In genomic region chr16:89417352-89417751, GRCh38 we compare ENCODE assay signal across 1 cellular context.
TF ChIP-seq lines count a peak whose summit lies in the region.

No MANE protein-coding gene starts in this region.

TF ChIP-seq in GM23338, 12 proteins besides CTCF, POLR2A, EP300 and RAD21 (continued from another document):
- TF ChIP-seq, protein P1, sequence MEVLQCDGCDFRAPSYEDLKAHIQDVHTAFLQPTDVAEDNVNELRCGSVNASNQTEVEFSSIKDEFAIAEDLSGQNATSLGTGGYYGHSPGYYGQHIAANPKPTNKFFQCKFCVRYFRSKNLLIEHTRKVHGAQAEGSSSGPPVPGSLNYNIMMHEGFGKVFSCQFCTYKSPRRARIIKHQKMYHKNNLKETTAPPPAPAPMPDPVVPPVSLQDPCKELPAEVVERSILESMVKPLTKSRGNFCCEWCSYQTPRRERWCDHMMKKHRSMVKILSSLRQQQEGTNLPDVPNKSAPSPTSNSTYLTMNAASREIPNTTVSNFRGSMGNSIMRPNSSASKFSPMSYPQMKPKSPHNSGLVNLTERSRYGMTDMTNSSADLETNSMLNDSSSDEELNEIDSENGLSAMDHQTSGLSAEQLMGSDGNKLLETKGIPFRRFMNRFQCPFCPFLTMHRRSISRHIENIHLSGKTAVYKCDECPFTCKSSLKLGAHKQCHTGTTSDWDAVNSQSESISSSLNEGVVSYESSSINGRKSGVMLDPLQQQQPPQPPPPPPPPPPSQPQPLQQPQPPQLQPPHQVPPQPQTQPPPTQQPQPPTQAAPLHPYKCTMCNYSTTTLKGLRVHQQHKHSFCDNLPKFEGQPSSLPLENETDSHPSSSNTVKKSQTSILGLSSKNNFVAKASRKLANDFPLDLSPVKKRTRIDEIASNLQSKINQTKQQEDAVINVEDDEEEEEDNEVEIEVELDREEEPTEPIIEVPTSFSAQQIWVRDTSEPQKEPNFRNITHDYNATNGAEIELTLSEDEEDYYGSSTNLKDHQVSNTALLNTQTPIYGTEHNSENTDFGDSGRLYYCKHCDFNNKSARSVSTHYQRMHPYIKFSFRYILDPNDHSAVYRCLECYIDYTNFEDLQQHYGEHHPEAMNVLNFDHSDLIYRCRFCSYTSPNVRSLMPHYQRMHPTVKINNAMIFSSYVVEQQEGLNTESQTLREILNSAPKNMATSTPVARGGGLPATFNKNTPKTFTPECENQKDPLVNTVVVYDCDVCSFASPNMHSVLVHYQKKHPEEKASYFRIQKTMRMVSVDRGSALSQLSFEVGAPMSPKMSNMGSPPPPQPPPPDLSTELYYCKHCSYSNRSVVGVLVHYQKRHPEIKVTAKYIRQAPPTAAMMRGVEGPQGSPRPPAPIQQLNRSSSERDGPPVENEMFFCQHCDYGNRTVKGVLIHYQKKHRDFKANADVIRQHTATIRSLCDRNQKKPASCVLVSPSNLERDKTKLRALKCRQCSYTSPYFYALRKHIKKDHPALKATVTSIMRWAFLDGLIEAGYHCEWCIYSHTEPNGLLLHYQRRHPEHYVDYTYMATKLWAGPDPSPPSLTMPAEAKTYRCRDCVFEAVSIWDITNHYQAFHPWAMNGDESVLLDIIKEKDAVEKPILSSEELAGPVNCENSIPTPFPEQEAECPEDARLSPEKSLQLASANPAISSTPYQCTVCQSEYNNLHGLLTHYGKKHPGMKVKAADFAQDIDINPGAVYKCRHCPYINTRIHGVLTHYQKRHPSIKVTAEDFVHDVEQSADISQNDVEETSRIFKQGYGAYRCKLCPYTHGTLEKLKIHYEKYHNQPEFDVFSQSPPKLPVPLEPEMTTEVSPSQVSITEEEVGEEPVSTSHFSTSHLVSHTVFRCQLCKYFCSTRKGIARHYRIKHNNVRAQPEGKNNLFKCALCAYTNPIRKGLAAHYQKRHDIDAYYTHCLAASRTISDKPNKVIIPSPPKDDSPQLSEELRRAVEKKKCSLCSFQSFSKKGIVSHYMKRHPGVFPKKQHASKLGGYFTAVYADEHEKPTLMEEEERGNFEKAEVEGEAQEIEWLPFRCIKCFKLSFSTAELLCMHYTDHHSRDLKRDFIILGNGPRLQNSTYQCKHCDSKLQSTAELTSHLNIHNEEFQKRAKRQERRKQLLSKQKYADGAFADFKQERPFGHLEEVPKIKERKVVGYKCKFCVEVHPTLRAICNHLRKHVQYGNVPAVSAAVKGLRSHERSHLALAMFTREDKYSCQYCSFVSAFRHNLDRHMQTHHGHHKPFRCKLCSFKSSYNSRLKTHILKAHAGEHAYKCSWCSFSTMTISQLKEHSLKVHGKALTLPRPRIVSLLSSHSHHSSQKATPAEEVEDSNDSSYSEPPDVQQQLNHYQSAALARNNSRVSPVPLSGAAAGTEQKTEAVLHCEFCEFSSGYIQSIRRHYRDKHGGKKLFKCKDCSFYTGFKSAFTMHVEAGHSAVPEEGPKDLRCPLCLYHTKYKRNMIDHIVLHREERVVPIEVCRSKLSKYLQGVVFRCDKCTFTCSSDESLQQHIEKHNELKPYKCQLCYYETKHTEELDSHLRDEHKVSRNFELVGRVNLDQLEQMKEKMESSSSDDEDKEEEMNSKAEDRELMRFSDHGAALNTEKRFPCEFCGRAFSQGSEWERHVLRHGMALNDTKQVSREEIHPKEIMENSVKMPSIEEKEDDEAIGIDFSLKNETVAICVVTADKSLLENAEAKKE (CRISPR knock-in tag; IDR thresholded peaks at IDR 0.05): no peak
TF ChIP-seq in GM23338: peak in this region for 0.
